In genomic region chr7:82572195-82572880, GRCh38 we compare ENCODE assay signal across 8 cellular contexts.
DNase-seq lines count a peak whose midpoint lies in the region; ATAC-seq and TF ChIP-seq lines count a peak whose summit lies in the region.

No MANE protein-coding gene starts in this region.

- H3K79me2 ChIP-seq in parathyroid adenoma: no peaks in the 10 kb centered on the region

- peak; percentile 92 for ATAC-seq in upper lobe of right lung

- H3K4me3 ChIP-seq in HAP-1: no peak overlapping the region
- 0 out of 2 replicates have a peak overlapping the region, but pooled peaks have one; percentile 19 for H3K4me3 ChIP-seq in MG63
- H3K4me3 ChIP-seq in parathyroid adenoma (ENCODE audit: low read depth, low read length): no peak overlapping the region
- H3K4me3 ChIP-seq in upper lobe of right lung: no peak overlapping the region

- peak overlapping the region; percentile 61 for H2AFZ ChIP-seq in parathyroid adenoma

- no peak overlapping the region for H3K4me2 ChIP-seq in parathyroid adenoma (ENCODE audit: low read length)

- H3K9me3 ChIP-seq in HAP-1: no peaks in the 10 kb centered on the region
- H3K9me3 ChIP-seq in MG63: no peaks in the 10 kb centered on the region
- H3K9me3 ChIP-seq in parathyroid adenoma (ENCODE audit: control insufficient read depth, low read length): no peaks in the 10 kb centered on the region
- H3K9me3 ChIP-seq in upper lobe of right lung: no peaks in the 10 kb centered on the region

- H3K27me3 ChIP-seq in HAP-1 (ENCODE audit: low read depth) (0 out of 2 replicates have a peak, but pooled peaks cover 3% of the 10 kb centered on the region), MG63 (no peaks in the 10 kb centered on the region), parathyroid adenoma (ENCODE audit: control insufficient read depth, insufficient read depth, low read length) (no peaks in the 10 kb centered on the region), upper lobe of right lung (no peaks in the 10 kb centered on the region)

- peak; percentile 88 for DNase-seq in GM03348 (ENCODE audit: low spot score)
- DNase-seq in HAP-1 (ENCODE audit: low spot score in 2 of 2): peak; percentile 80 to 94
- DNase-seq in MG63: peak; percentile 73
- peak; percentile 79 for DNase-seq in SHP77 treated with DMSO at 0.1 percent for 48 hours (lab: John Stamatoyannopoulos, UW)
- DNase-seq in activated naive CD4-positive, alpha-beta T cell (lab: John Stamatoyannopoulos, UW): peak; percentile 2 to 47 (median 13)
- DNase-seq in glomerular endothelial cell (ENCODE audit: extremely low read depth, low read depth, low spot score): peak; percentile 71
- DNase-seq in upper lobe of right lung: peak; percentile 81

- H3K36me3 ChIP-seq in HAP-1 (replicated peaks) (no peaks in the 10 kb centered on the region), MG63 (no peaks in the 10 kb centered on the region), parathyroid adenoma (ENCODE audit: control insufficient read depth, insufficient read depth, low read length) (no peaks in the 10 kb centered on the region), upper lobe of right lung (no peaks in the 10 kb centered on the region)

- no peak overlapping the region for H3K27ac ChIP-seq in parathyroid adenoma
- H3K27ac ChIP-seq in upper lobe of right lung: no peak overlapping the region

- H3K4me1 ChIP-seq in HAP-1: no peaks in the 10 kb centered on the region
- no peaks in the 10 kb centered on the region for H3K4me1 ChIP-seq in parathyroid adenoma
- H3K4me1 ChIP-seq in upper lobe of right lung: no peaks in the 10 kb centered on the region

- TF ChIP-seq CTCF in parathyroid adenoma (IDR thresholded peaks at IDR 0.05): peak; percentile 94
- TF ChIP-seq CTCF in upper lobe of right lung (IDR thresholded peaks at IDR 0.05): peak; percentile 90

- intact Hi-C loops in upper lobe of right lung (cut with DNase I): no loop called here

- in situ Hi-C loops in HAP-1 (cut with MboI; ENCODE audit: low sequenced_read_pairs): loop anchor here (10.0 kb wide), 2 partner anchors 338 to 528 kb away; no protein-coding TSS in a partner anchor

- no peak overlapping the region for H3K9ac ChIP-seq in parathyroid adenoma

Comparison
In these comparisons a context has a peak if more than half of its experiments do, and no peak if none do; other contexts are left out.
1. DNase-seq: peak in every context shown above with its lines; median percentile 88 in GM03348; 87 in HAP-1; 81 in upper lobe of right lung; 79 in SHP77 treated with DMSO at 0.1 percent for 48 hours; 73 in MG63; 71 in glomerular endothelial cell; 13 in activated naive CD4-positive, alpha-beta T cell.